In the genomic region with DNA sequence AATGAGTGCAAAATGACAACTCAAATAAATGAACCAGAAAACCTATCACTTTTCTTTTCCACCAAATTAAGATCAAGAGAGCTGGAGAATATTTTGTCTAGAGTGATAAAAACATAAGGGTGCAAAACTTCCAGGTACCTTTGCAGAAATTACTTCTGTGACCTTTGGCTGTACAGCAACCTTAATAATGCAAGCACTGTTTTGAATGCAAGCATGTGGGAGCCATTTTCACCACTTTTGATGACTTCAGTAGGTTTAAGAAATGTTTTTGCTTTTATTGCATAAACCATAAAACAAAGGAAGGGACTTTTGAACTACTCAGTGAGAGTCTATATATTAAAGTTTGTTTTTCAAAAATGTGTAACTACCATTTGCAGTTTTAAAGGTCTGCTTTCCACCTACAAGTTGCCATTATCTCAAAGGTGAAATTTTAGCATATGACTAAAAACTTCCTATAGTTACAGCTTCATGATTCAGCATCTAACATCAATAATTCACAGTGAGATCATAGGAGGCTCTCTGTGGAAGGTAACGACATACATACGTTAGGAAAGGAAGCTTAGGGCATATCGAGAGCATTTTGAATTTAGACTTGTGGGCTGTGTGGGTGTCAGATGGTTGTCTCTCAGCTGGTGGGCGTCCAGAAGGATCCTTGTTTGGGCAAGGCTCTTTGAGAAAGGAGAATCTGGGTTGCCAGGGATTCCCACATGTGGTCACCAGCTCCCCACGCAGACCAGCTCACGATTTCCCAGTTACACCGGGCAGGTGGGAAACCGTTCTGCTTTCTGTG, we compare ENCODE assay signal across 8 cellular contexts. TPM values are rescaled to one million over a fixed set of nuclear protein-coding genes. Genes with fewer than 3 reads are reported as not detected.
A peak's percentile ranks its signal among the peaks of the same experiment; 100 is the strongest.
DNase-seq lines count a peak whose midpoint lies in the region; ATAC-seq and TF ChIP-seq lines count a peak whose summit lies in the region.

No MANE protein-coding gene starts in this region.

- H2AK5ac ChIP-seq in neuronal stem cell (ENCODE audit: low read depth, low read length), result no peak overlapping the region

- H4K91ac ChIP-seq in neuronal stem cell (ENCODE audit: low read depth, low read length, poor library complexity), result no peak overlapping the region

- H3K27me3 ChIP-seq in WERI-Rb-1 (ENCODE audit: insufficient read depth, low read depth, severe bottlenecking) (no peaks in the 10 kb centered on the region), dorsolateral prefrontal cortex (no peaks in the 10 kb centered on the region), neuronal stem cell (ENCODE audit: control insufficient read depth in 3 of 3, insufficient read depth in 3 of 3, low read depth in 1 of 3, low read length in 3 of 3) (no peaks in the 10 kb centered on the region)

- no peak overlapping the region for H3K18ac ChIP-seq in neuronal stem cell (ENCODE audit: low read length)

- TF ChIP-seq CTCF in WERI-Rb-1 (IDR thresholded peaks at IDR 0.05; ENCODE audit: low read depth, low read length) (no peak), dorsolateral prefrontal cortex (IDR thresholded peaks at IDR 0.05 in 54 of 56, conservative IDR thresholded peaks at IDR 0.05 in 2 of 56; ENCODE audit: low read depth in 1 of 56, partially characterized antibody in 56 of 56) (no peak)

- WGBS in neuronal stem cell (ENCODE audit: extremely low coverage in 2 of 2, insufficient read length in 2 of 2, insufficient replicate concordance in 1 of 2), 2 donors, result no CpG with 5 or more reads among the region's 8 CpGs

- H3K9me3 ChIP-seq in WERI-Rb-1 (ENCODE audit: severe bottlenecking) (no peaks in the 10 kb centered on the region), neuronal stem cell (replicated peaks in 1 of 2; ENCODE audit: control insufficient read depth in 2 of 2, insufficient read depth in 1 of 2, low read depth in 1 of 2, low read length in 2 of 2) (no peaks in the 10 kb centered on the region)

- no peak overlapping the region for H3K4me2 ChIP-seq in neuronal stem cell (ENCODE audit: insufficient read depth, low read length, poor library complexity, severe bottlenecking)

- H3K79me1 ChIP-seq in neuronal stem cell (ENCODE audit: low read depth, low read length), result peaks cover 5% of the 10 kb centered on the region

- no peak for ATAC-seq in HG03045 (IDR thresholded peaks at IDR 0.05; ENCODE audit: unreplicated experiment)

- peak overlapping the region; percentile 75 for H2AFZ ChIP-seq in neuronal stem cell (ENCODE audit: low read length)

- peaks cover 11 to 13% of the 10 kb centered on the region in 2 donors for H3K4me1 ChIP-seq in neuronal stem cell (ENCODE audit: control insufficient read depth in 2 of 2, insufficient read depth in 1 of 2, low read depth in 1 of 2, low read length in 2 of 2)

- no peak overlapping the region for H2BK120ac ChIP-seq in neuronal stem cell (ENCODE audit: low read depth, low read length)

- no peak overlapping the region for H4K8ac ChIP-seq in neuronal stem cell (ENCODE audit: low read depth, low read length)

- no peak overlapping the region for H3K14ac ChIP-seq in neuronal stem cell (ENCODE audit: low read length)

- H3K4me3 ChIP-seq in WERI-Rb-1 (ENCODE audit: low read depth, low read length) (peak overlapping the region; percentile 39), dorsolateral prefrontal cortex (peak overlapping the region; percentile 50 to 99 (median 83)), neuronal stem cell (ENCODE audit: low read length in 2 of 2) (no peak overlapping the region)

- H3K23ac ChIP-seq in neuronal stem cell (ENCODE audit: low read depth, low read length, poor library complexity), result no peak overlapping the region

- no peak overlapping the region for H2BK12ac ChIP-seq in neuronal stem cell (ENCODE audit: low read length)

- no peak overlapping the region for H3K4ac ChIP-seq in neuronal stem cell (ENCODE audit: low read length)

- H3K27ac ChIP-seq in WERI-Rb-1 (peak overlapping the region; percentile 46), dorsolateral prefrontal cortex (peak overlapping the region in 54 of 59 donors; percentile 8 to 96 (median 84)), neuronal stem cell (replicated peaks; ENCODE audit: low read length) (no peak overlapping the region)

- H3K36me3 ChIP-seq in WERI-Rb-1 (peaks cover 38% of the 10 kb centered on the region), neuronal stem cell (replicated peaks in 1 of 2; ENCODE audit: control insufficient read depth in 2 of 2, insufficient read depth in 2 of 2, low read length in 2 of 2) (peaks cover 4 to 23% of the 10 kb centered on the region in 2 donors)

- DNase-seq in DMS79 treated with DMSO at 0.1 percent for 48 hours (lab: John Stamatoyannopoulos, UW) (peak; percentile 51), DMS79 (lab: John Stamatoyannopoulos, UW) (no peak), WERI-Rb-1 (no peak), dorsolateral prefrontal cortex (peak in 4 of 10 donors; percentile 19 to 70 (median 48)), neuronal stem cell (ENCODE audit: low spot score) (no peak), NCI-H345 treated with DMSO at 0.1 percent for 48 hours (lab: John Stamatoyannopoulos, UW; ENCODE audit: unreplicated experiment) (no peak), mesenteric fat pad (ENCODE audit: low spot score) (no peak)

- no peak overlapping the region for H2BK15ac ChIP-seq in neuronal stem cell (ENCODE audit: low read length)

- no peak overlapping the region for H3K9ac ChIP-seq in neuronal stem cell (ENCODE audit: low read depth, low read length, poor library complexity)

- no peak overlapping the region for H2BK5ac ChIP-seq in neuronal stem cell (ENCODE audit: low read length)

- intact Hi-C loops in dorsolateral prefrontal cortex (cut with DNase I), result loop anchor here (2.0 to 10.0 kb wide), 4 partner anchors 77 to 257 kb away; a partner anchor contains a TSS

RNA-seq across cellular contexts. Expression of a gene that starts 1.1 kb away (rescaled TPM):
- total RNA-seq in dorsolateral prefrontal cortex (100 to 1,000 TPM in 5 of 120 experiments, 10 to 100 TPM in 115; 14.8 to 161 (median 25.8) TPM), mesenteric fat pad (110 TPM)
- polyA plus RNA-seq in neuronal stem cell (2013, experiment 1 of 2), result 58.6 TPM
- 59.0 TPM for polyA plus RNA-seq in neuronal stem cell (2013, experiment 2 of 2)

Comparison
In these comparisons a context has a peak if more than half of its experiments do, and no peak if none do; other contexts are left out.
1. H3K4me3 ChIP-seq: peak in WERI-Rb-1 (single experiment) and dorsolateral prefrontal cortex (59 of 59); none in neuronal stem cell (0 of 2).